ENCODE assay signal across 1 cellular context in the genomic region with DNA sequence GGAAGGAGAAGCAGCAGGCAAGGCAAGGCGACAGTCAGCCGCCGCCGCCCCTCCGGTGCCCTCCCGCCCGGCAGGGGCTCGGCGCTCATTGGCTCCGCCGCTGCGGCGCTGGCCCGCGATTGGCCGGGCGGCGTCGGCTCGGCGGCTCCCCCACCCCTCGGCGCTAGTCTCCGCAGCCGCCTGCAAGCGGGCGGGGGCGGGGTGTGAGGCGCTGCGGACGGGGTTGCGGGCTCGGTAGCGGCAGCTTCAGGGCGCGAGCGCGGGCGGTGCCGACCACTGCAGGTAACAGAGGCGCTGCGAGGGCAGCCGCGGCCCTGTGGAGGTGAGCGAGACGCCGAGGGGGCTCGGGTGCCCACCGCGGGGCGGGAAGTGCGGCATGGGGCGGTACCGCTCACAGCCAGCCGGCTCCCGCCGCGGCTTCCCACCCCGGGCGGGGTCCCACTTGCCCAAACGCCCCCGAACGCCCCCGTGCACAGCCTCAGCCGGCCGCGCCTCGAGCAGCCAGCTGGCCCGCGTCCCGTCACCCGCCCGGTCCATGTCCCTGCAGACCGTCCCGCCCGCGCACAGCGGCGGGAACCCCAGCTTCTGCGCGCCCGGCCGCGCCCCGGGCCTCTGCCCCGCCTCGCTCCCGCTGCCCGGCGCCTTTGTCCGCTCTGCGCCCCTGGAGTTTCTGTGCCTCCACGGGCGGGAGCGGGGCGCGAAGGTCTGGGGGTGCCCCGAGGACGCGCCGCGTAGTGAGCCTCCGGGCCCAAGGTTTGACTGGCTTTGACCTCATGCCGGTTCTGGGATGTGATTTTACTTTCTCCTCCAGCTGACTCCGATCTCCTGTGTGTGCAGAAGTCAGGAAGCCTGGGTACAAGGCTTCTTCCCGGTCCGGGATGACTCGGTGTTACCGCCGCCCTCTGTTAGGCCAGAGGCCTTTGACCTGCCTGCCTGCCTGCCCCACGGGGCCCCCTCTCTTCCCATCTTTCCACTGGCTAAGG.
TF ChIP-seq lines count a peak whose summit lies in the region.

A gene (plus strand): TSS at position 166 of the 983 bp plus-strand sequence. CDS start 4,480 bp downstream, outside the sequence.

TF ChIP-seq in K562, 482 proteins besides CTCF, POLR2A, EP300 and RAD21 (continued from another document and continues in another):
- TF ChIP-seq, protein P1, sequence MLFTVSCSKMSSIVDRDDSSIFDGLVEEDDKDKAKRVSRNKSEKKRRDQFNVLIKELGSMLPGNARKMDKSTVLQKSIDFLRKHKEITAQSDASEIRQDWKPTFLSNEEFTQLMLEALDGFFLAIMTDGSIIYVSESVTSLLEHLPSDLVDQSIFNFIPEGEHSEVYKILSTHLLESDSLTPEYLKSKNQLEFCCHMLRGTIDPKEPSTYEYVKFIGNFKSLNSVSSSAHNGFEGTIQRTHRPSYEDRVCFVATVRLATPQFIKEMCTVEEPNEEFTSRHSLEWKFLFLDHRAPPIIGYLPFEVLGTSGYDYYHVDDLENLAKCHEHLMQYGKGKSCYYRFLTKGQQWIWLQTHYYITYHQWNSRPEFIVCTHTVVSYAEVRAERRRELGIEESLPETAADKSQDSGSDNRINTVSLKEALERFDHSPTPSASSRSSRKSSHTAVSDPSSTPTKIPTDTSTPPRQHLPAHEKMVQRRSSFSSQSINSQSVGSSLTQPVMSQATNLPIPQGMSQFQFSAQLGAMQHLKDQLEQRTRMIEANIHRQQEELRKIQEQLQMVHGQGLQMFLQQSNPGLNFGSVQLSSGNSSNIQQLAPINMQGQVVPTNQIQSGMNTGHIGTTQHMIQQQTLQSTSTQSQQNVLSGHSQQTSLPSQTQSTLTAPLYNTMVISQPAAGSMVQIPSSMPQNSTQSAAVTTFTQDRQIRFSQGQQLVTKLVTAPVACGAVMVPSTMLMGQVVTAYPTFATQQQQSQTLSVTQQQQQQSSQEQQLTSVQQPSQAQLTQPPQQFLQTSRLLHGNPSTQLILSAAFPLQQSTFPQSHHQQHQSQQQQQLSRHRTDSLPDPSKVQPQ (CRISPR knock-in tag; IDR thresholded peaks at IDR 0.05; ENCODE audit: borderline replicate concordance) = no peak
- TF ChIP-seq RNF2 (IDR thresholded peaks at IDR 0.05) (0 out of 2 replicates have a peak, but pooled peaks have one; percentile 18), NR2C1 (IDR thresholded peaks at IDR 0.05) (peak; percentile 51; the same call in 1 of the 2 replicates), NR2C1 (tag; IDR thresholded peaks at IDR 0.05) (peak; percentile 60; the same call in 1 of the 2 replicates), EP400 (IDR thresholded peaks at IDR 0.05) (0 out of 2 replicates have a peak, but pooled peaks have one; percentile 27), XRCC4 (IDR thresholded peaks at IDR 0.05; ENCODE audit: extremely low read depth, insufficient read depth, insufficient read length) (no peak), NR2C2 (CRISPR knock-in tag; IDR thresholded peaks at IDR 0.05) (no peak), NR2C2 (tag; IDR thresholded peaks at IDR 0.05) (peak; percentile 58; the same call in 1 of the 2 replicates), NFYB (IDR thresholded peaks at IDR 0.05; ENCODE audit: extremely low read depth, insufficient read length) (peak; percentile 93), RBFOX2 (IDR thresholded peaks at IDR 0.05; ENCODE audit: low read depth, low read length) (peak; percentile 71), ZNF707 (CRISPR knock-in tag; conservative IDR thresholded peaks at IDR 0.05) (no peak), KDM4B (IDR thresholded peaks at IDR 0.05; ENCODE audit: borderline replicate concordance in 2 of 2, low read depth in 1 of 2) (0 out of 4 replicates have a peak, but pooled peaks of 1 of the 2 experiments have one; percentile 24), XRCC3 (IDR thresholded peaks at IDR 0.05) (no peak), SP1 (CRISPR knock-in tag; IDR thresholded peaks at IDR 0.05) (no peak), SREBF1 (IDR thresholded peaks at IDR 0.05; ENCODE audit: borderline replicate concordance, low read depth, low read length) (no peak), GABPB2 (CRISPR knock-in tag; conservative IDR thresholded peaks at IDR 0.05) (no peak), RBM25 (IDR thresholded peaks at IDR 0.05; ENCODE audit: low read depth, low read length, severe bottlenecking) (peak; percentile 99), ERF (CRISPR knock-in tag; IDR thresholded peaks at IDR 0.05) (0 out of 2 replicates have a peak, but pooled peaks have one; percentile 40), MAFG (tag; conservative IDR thresholded peaks at IDR 0.05) (no peak), LEF1 (IDR thresholded peaks at IDR 0.05) (no peak), FOXA3 (CRISPR knock-in tag; conservative IDR thresholded peaks at IDR 0.05 in 1 of 2, IDR thresholded peaks at IDR 0.05 in 1 of 2) (no peak), KLF13 (tag; IDR thresholded peaks at IDR 0.05; ENCODE audit: borderline replicate concordance, low read depth) (peak; percentile 58; the same call in 1 of the 2 replicates)
- TF ChIP-seq, protein P2, sequence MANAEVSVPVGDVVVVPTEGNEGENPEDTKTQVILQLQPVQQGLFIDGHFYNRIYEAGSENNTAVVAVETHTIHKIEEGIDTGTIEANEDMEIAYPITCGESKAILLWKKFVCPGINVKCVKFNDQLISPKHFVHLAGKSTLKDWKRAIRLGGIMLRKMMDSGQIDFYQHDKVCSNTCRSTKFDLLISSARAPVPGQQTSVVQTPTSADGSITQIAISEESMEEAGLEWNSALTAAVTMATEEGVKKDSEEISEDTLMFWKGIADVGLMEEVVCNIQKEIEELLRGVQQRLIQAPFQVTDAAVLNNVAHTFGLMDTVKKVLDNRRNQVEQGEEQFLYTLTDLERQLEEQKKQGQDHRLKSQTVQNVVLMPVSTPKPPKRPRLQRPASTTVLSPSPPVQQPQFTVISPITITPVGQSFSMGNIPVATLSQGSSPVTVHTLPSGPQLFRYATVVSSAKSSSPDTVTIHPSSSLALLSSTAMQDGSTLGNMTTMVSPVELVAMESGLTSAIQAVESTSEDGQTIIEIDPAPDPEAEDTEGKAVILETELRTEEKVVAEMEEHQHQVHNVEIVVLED (CRISPR knock-in tag; IDR thresholded peaks at IDR 0.05) = peak; percentile 53
- TF ChIP-seq, protein P3, sequence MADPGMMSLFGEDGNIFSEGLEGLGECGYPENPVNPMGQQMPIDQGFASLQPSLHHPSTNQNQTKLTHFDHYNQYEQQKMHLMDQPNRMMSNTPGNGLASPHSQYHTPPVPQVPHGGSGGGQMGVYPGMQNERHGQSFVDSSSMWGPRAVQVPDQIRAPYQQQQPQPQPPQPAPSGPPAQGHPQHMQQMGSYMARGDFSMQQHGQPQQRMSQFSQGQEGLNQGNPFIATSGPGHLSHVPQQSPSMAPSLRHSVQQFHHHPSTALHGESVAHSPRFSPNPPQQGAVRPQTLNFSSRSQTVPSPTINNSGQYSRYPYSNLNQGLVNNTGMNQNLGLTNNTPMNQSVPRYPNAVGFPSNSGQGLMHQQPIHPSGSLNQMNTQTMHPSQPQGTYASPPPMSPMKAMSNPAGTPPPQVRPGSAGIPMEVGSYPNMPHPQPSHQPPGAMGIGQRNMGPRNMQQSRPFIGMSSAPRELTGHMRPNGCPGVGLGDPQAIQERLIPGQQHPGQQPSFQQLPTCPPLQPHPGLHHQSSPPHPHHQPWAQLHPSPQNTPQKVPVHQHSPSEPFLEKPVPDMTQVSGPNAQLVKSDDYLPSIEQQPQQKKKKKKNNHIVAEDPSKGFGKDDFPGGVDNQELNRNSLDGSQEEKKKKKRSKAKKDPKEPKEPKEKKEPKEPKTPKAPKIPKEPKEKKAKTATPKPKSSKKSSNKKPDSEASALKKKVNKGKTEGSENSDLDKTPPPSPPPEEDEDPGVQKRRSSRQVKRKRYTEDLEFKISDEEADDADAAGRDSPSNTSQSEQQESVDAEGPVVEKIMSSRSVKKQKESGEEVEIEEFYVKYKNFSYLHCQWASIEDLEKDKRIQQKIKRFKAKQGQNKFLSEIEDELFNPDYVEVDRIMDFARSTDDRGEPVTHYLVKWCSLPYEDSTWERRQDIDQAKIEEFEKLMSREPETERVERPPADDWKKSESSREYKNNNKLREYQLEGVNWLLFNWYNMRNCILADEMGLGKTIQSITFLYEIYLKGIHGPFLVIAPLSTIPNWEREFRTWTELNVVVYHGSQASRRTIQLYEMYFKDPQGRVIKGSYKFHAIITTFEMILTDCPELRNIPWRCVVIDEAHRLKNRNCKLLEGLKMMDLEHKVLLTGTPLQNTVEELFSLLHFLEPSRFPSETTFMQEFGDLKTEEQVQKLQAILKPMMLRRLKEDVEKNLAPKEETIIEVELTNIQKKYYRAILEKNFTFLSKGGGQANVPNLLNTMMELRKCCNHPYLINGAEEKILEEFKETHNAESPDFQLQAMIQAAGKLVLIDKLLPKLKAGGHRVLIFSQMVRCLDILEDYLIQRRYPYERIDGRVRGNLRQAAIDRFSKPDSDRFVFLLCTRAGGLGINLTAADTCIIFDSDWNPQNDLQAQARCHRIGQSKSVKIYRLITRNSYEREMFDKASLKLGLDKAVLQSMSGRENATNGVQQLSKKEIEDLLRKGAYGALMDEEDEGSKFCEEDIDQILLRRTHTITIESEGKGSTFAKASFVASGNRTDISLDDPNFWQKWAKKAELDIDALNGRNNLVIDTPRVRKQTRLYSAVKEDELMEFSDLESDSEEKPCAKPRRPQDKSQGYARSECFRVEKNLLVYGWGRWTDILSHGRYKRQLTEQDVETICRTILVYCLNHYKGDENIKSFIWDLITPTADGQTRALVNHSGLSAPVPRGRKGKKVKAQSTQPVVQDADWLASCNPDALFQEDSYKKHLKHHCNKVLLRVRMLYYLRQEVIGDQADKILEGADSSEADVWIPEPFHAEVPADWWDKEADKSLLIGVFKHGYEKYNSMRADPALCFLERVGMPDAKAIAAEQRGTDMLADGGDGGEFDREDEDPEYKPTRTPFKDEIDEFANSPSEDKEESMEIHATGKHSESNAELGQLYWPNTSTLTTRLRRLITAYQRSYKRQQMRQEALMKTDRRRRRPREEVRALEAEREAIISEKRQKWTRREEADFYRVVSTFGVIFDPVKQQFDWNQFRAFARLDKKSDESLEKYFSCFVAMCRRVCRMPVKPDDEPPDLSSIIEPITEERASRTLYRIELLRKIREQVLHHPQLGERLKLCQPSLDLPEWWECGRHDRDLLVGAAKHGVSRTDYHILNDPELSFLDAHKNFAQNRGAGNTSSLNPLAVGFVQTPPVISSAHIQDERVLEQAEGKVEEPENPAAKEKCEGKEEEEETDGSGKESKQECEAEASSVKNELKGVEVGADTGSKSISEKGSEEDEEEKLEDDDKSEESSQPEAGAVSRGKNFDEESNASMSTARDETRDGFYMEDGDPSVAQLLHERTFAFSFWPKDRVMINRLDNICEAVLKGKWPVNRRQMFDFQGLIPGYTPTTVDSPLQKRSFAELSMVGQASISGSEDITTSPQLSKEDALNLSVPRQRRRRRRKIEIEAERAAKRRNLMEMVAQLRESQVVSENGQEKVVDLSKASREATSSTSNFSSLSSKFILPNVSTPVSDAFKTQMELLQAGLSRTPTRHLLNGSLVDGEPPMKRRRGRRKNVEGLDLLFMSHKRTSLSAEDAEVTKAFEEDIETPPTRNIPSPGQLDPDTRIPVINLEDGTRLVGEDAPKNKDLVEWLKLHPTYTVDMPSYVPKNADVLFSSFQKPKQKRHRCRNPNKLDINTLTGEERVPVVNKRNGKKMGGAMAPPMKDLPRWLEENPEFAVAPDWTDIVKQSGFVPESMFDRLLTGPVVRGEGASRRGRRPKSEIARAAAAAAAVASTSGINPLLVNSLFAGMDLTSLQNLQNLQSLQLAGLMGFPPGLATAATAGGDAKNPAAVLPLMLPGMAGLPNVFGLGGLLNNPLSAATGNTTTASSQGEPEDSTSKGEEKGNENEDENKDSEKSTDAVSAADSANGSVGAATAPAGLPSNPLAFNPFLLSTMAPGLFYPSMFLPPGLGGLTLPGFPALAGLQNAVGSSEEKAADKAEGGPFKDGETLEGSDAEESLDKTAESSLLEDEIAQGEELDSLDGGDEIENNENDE (IDR thresholded peaks at IDR 0.05; ENCODE audit: low read depth, low read length) = no peak
- TF ChIP-seq, protein P4, sequence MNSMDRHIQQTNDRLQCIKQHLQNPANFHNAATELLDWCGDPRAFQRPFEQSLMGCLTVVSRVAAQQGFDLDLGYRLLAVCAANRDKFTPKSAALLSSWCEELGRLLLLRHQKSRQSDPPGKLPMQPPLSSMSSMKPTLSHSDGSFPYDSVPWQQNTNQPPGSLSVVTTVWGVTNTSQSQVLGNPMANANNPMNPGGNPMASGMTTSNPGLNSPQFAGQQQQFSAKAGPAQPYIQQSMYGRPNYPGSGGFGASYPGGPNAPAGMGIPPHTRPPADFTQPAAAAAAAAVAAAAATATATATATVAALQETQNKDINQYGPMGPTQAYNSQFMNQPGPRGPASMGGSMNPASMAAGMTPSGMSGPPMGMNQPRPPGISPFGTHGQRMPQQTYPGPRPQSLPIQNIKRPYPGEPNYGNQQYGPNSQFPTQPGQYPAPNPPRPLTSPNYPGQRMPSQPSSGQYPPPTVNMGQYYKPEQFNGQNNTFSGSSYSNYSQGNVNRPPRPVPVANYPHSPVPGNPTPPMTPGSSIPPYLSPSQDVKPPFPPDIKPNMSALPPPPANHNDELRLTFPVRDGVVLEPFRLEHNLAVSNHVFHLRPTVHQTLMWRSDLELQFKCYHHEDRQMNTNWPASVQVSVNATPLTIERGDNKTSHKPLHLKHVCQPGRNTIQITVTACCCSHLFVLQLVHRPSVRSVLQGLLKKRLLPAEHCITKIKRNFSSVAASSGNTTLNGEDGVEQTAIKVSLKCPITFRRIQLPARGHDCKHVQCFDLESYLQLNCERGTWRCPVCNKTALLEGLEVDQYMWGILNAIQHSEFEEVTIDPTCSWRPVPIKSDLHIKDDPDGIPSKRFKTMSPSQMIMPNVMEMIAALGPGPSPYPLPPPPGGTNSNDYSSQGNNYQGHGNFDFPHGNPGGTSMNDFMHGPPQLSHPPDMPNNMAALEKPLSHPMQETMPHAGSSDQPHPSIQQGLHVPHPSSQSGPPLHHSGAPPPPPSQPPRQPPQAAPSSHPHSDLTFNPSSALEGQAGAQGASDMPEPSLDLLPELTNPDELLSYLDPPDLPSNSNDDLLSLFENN (IDR thresholded peaks at IDR 0.05; ENCODE audit: low read depth in 2 of 2, low read length in 2 of 2) = no peak
- TF ChIP-seq, protein P5, sequence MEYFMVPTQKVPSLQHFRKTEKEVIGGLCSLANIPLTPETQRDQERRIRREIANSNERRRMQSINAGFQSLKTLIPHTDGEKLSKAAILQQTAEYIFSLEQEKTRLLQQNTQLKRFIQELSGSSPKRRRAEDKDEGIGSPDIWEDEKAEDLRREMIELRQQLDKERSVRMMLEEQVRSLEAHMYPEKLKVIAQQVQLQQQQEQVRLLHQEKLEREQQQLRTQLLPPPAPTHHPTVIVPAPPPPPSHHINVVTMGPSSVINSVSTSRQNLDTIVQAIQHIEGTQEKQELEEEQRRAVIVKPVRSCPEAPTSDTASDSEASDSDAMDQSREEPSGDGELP (CRISPR knock-in tag; IDR thresholded peaks at IDR 0.05; ENCODE audit: borderline replicate concordance) = peak; percentile 49; the same call in 1 of the 2 replicates
